ENCODE assay signal across 9 cellular contexts in the genomic region with DNA sequence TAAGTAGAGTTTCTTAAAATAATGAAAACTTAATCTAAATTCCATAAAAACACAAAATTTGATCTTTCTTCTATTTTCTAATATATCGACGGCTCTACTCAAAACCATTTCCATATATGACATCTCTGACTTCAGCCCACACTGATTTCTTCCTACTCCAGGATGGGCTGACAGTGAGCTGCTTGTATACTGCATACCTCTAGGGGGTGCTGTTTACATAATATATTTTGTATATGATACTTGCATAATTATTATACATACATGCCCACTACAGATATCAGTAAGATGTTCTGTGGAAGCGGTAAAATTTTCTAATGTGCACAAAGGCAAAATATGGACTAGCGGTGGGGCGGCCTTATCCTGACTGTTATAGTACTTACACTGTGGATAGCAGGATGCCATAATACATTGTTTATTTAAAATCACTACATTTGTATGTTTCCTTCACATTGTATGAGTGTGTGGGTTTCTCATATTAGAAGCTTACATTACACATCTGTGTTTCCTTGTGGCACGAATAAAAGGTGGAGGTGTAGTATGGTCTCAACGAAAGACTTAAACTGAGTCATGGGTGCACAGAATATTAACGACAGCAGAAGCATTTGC.
DNase-seq lines count a peak whose midpoint lies in the region; ATAC-seq and TF ChIP-seq lines count a peak whose summit lies in the region.
"Had no signal": no experiment of that assay in that cellular context is flagged by ENCODE, and none has a peak within 500 bp of the region (broad histone marks: within the 10 kb centered on the region; RNA-seq: fewer than 3 reads in every experiment).

No MANE protein-coding gene starts in this region.

- intact Hi-C loops in prostate gland (cut with DNase I) = no loop called here
- intact Hi-C loops in ovary (cut with DNase I) = no loop called here

- 61% methylated on average over 8 of the region's 8 CpGs for WGBS in prostate gland
- 66 to 69% (median 67%) methylated on average over 8 of the region's 8 CpGs for WGBS in ovary, 3 donors

- H3K36me3 ChIP-seq in prostate gland (no peaks in the 10 kb centered on the region), ovary (no peaks in the 10 kb centered on the region)

- H3K4me1 ChIP-seq in prostate gland (replicated peaks) (no peaks in the 10 kb centered on the region), ovary (ENCODE audit: insufficient read depth) (no peaks in the 10 kb centered on the region)
- H3K4me1 ChIP-seq: parathyroid adenoma had no signal

- H3K9me3 ChIP-seq in prostate gland (no peaks in the 10 kb centered on the region), ovary (no peaks in the 10 kb centered on the region)

- H3K27me3 ChIP-seq in prostate gland (replicated peaks; ENCODE audit: insufficient read depth) = no peaks in the 10 kb centered on the region
- no peaks in the 10 kb centered on the region for H3K27me3 ChIP-seq in ovary

- TF ChIP-seq POLR2A in prostate gland (IDR thresholded peaks at IDR 0.05) = no peak
- no peak for TF ChIP-seq POLR2A in ovary (IDR thresholded peaks at IDR 0.05)

- TF ChIP-seq CTCF in choroid plexus epithelial cell (conservative IDR thresholded peaks at IDR 0.05; ENCODE audit: low read depth, low read length) (peak; percentile 72), prostate gland (IDR thresholded peaks at IDR 0.05) (peak; percentile 20 to 59 (median 38)), ovary (IDR thresholded peaks at IDR 0.05) (no peak)

- TF ChIP-seq EP300 in ovary (IDR thresholded peaks at IDR 0.05) = no peak

- H3K4me3 ChIP-seq in choroid plexus epithelial cell (ENCODE audit: low read depth, low read length) (no peak overlapping the region), prostate gland (no peak overlapping the region), ovary (no peak overlapping the region)

- no peak overlapping the region for H3K27ac ChIP-seq in prostate gland
- no peak overlapping the region for H3K27ac ChIP-seq in ovary
- H3K27ac ChIP-seq: parathyroid adenoma had no signal

- DNase-seq in DMS153 (lab: John Stamatoyannopoulos, UW) (peak; percentile 28), NCI-H82 treated with DMSO at 0.1 percent for 48 hours (lab: John Stamatoyannopoulos, UW; ENCODE audit: unreplicated experiment) (peak; percentile 64), choroid plexus epithelial cell (ENCODE audit: low read depth) (peak; percentile 45), prostate gland (ENCODE audit: low spot score) (no peak), ecto neural progenitor cell (ENCODE audit: low spot score) (no peak), ovary (no peak)

- ATAC-seq in GM19467 (IDR thresholded peaks at IDR 0.05; ENCODE audit: unreplicated experiment) (peak; percentile 84), HG03520 (IDR thresholded peaks at IDR 0.05; ENCODE audit: unreplicated experiment) (peak; percentile 96)

Comparison
In these comparisons a context has a peak if more than half of its experiments do, and no peak if none do; other contexts are left out.
1. DNase-seq: peak in DMS153 (single experiment), NCI-H82 treated with DMSO at 0.1 percent for 48 hours (single experiment) and choroid plexus epithelial cell (single experiment); none in prostate gland (single experiment), ecto neural progenitor cell (single experiment) and ovary (0 of 5).
2. CTCF ChIP-seq: peak in choroid plexus epithelial cell (single experiment) and prostate gland (4 of 4); none in ovary (0 of 3).